Comparison of ENCODE assay signal across 9 cellular contexts in the genomic region with DNA sequence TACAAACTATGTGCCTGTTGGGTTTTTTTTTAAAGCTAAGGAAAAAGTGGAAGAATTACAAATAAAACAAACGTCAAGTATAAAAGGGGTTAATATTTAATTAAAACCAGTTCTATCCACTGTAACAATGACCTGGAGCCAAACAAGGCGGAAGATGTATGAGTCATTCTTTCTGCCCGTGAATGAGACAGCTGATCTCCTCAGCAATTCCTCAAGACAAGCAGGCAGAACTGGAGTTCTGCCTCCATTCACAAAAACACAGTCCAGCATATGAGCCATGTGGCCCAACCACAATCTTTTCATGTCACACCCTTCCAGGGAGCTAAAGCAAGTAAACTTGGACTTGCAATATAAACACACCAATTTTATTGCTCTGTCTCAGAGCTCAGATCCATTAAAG. TPM values are rescaled to one million over a fixed set of nuclear protein-coding genes. Genes with fewer than 3 reads are reported as not detected.
DNase-seq lines count a peak whose midpoint lies in the region; ATAC-seq and TF ChIP-seq lines count a peak whose summit lies in the region.
"Had no signal": no experiment of that assay in that cellular context is flagged by ENCODE, and none has a peak within 500 bp of the region (broad histone marks: within the 10 kb centered on the region; RNA-seq: fewer than 3 reads in every experiment).

No MANE protein-coding gene starts in this region.

- TF ChIP-seq POLR2A in gastroesophageal sphincter (IDR thresholded peaks at IDR 0.05) (no peak), GM18505 (IDR thresholded peaks at IDR 0.05; ENCODE audit: borderline replicate concordance, extremely low read depth, insufficient read depth, insufficient read length) (no peak)

- no peaks in the 10 kb centered on the region for H3K27me3 Mint-ChIP-seq in H9 (ENCODE audit: low read depth)
- H3K27me3 Mint-ChIP-seq in activated naive CD8-positive, alpha-beta T cell treated with anti-CD3 and anti-CD28 coated beads for 36 hours: peaks cover 18% of the 10 kb centered on the region

- H2AFZ ChIP-seq in H9 (ENCODE audit: low read length): no peak overlapping the region
- no peak overlapping the region for H2AFZ ChIP-seq in OCI-LY7 (ENCODE audit: low read length)

- no peak overlapping the region for H2BK20ac ChIP-seq in H9 (ENCODE audit: low read depth, low read length, poor library complexity, severe bottlenecking)

- peaks cover 3% of the 10 kb centered on the region for H4K20me1 ChIP-seq in H9 (ENCODE audit: control insufficient read depth, insufficient read depth, insufficient read length)
- H4K20me1 ChIP-seq in OCI-LY7 (ENCODE audit: insufficient read depth, low read length): no peaks in the 10 kb centered on the region

- no peak overlapping the region for H3K14ac ChIP-seq in H9 (ENCODE audit: insufficient read depth, low read length)

- no peaks in the 10 kb centered on the region for H3K79me1 ChIP-seq in H9 (ENCODE audit: insufficient read depth, low read depth, low read length, poor library complexity, severe bottlenecking)

- no peaks in the 10 kb centered on the region for H3K9me2 ChIP-seq in OCI-LY7 (ENCODE audit: insufficient read depth, low read length)

- H2BK5ac ChIP-seq in H9 (ENCODE audit: insufficient read length, low read length): no peak overlapping the region

- H4K91ac ChIP-seq in H9 (ENCODE audit: insufficient read length, low read depth, low read length): no peak overlapping the region

- H3T11ph ChIP-seq in H9 (ENCODE audit: low read length): no peak overlapping the region

- H3K4me1 ChIP-seq in H9 (ENCODE audit: insufficient read depth, low read length) (peaks cover 2% of the 10 kb centered on the region), gastroesophageal sphincter (peaks cover 0 to 29% (median 0%) of the 10 kb centered on the region in 3 donors), OCI-LY7 (ENCODE audit: insufficient read depth, low read length, poor library complexity, severe bottlenecking) (no peaks in the 10 kb centered on the region)

- peak overlapping the region; percentile 81 to 95 (median 92) for H3K27ac Mint-ChIP-seq in H9
- H3K27ac Mint-ChIP-seq in activated naive CD8-positive, alpha-beta T cell treated with anti-CD3 and anti-CD28 coated beads for 36 hours: no peak overlapping the region

- H4K8ac ChIP-seq in H9 (replicated peaks; ENCODE audit: insufficient read length, low read depth, low read length): no peak overlapping the region

- H3K4me3 Mint-ChIP-seq in H9: peak overlapping the region in 1 of 2 experiments; percentile 65; a peak in 3 of 5 replicates
- H3K4me3 Mint-ChIP-seq in activated naive CD8-positive, alpha-beta T cell treated with anti-CD3 and anti-CD28 coated beads for 36 hours: no peak overlapping the region

- intact Hi-C loops in sciatic nerve (cut with DNase I): no loop called here
- intact Hi-C loops in OCI-LY7 (cut with micrococcal nuclease; ENCODE audit: unreplicated experiment): no loop called here

- H3K4ac ChIP-seq in H9 (ENCODE audit: low read depth, low read length): no peak overlapping the region

- peaks cover 67 to 73% of the 10 kb centered on the region in 2 experiments for H3K4me1 Mint-ChIP-seq in H9
- H3K4me1 Mint-ChIP-seq in activated naive CD8-positive, alpha-beta T cell treated with anti-CD3 and anti-CD28 coated beads for 36 hours: peaks cover 2% of the 10 kb centered on the region

- POLR2A ChIA-PET in OCI-LY7 (lab: Charles Lee): interaction anchor here (0.6 kb wide), 1 partner anchor 28 kb away, joined by 5 read pairs; no protein-coding TSS in a partner anchor

- peak overlapping the region; percentile 22 for H3K4me2 ChIP-seq in H9 (ENCODE audit: insufficient read depth, insufficient read length, low read length)
- H3K4me2 ChIP-seq in OCI-LY7 (ENCODE audit: low read length): no peak overlapping the region

- H3K56ac ChIP-seq in H9 (ENCODE audit: insufficient read length, low read depth, low read length): no peak overlapping the region

- H3K79me2 ChIP-seq in H9 (ENCODE audit: insufficient read depth, low read length): peaks cover 3% of the 10 kb centered on the region; the same call in 1 of the 2 replicates
- H3K79me2 ChIP-seq in OCI-LY7 (ENCODE audit: insufficient read depth, low read depth, low read length): no peaks in the 10 kb centered on the region

- no peaks in the 10 kb centered on the region for H3K9me3 ChIP-seq in H9 (ENCODE audit: control insufficient read depth, low read depth, low read length)
- H3K9me3 ChIP-seq in gastroesophageal sphincter: no peaks in the 10 kb centered on the region
- no peaks in the 10 kb centered on the region for H3K9me3 ChIP-seq in OCI-LY7 (ENCODE audit: low read length)

- H3K18ac ChIP-seq in H9 (ENCODE audit: insufficient read length, low read depth, low read length): no peak overlapping the region

- H3K27me3 ChIP-seq in H9 (ENCODE audit: insufficient read depth, low read length) (no peaks in the 10 kb centered on the region), gastroesophageal sphincter (no peaks in the 10 kb centered on the region)

- H3K36me3 Mint-ChIP-seq in H9 (ENCODE audit: insufficient read depth in 1 of 3, low read depth in 3 of 3): peaks cover 13 to 18% (median 14%) of the 10 kb centered on the region in 3 experiments; a peak in 6 of 7 replicates
- H3K36me3 Mint-ChIP-seq in activated naive CD8-positive, alpha-beta T cell treated with anti-CD3 and anti-CD28 coated beads for 36 hours: no peaks in the 10 kb centered on the region

- ATAC-seq in gastroesophageal sphincter (peak; percentile 93), sciatic nerve (peak; percentile 98), GM18505 (IDR thresholded peaks at IDR 0.05; ENCODE audit: unreplicated experiment) (no peak)

- H2AK5ac ChIP-seq in H9 (ENCODE audit: insufficient read length, low read length): no peak overlapping the region

- H3K4me3 ChIP-seq in gastroesophageal sphincter: no peak overlapping the region
- H3K4me3 ChIP-seq in OCI-LY7 (ENCODE audit: low read depth, low read length, poor library complexity, severe bottlenecking): no peak overlapping the region
- H3K4me3 ChIP-seq: skin epidermis had no signal

- no peaks in the 10 kb centered on the region for H3K23me2 ChIP-seq in H9 (ENCODE audit: insufficient read length, low read depth, low read length, poor library complexity, severe bottlenecking)

- TF ChIP-seq EP300 in gastroesophageal sphincter (IDR thresholded peaks at IDR 0.05): no peak

- no CpG with 5 or more reads among the region's 3 CpGs for WGBS in H9 (ENCODE audit: extremely low coverage, insufficient read length, low lambda C conversion rate)
- WGBS in gastroesophageal sphincter (ENCODE audit: low coverage in 1 of 2), 2 donors: 0 to 13% methylated on average over 3 of the region's 3 CpGs

- TF ChIP-seq CTCF in H9 (conservative IDR thresholded peaks at IDR 0.05): no peak
- TF ChIP-seq CTCF in gastroesophageal sphincter (IDR thresholded peaks at IDR 0.05): no peak
- TF ChIP-seq CTCF in OCI-LY7 (conservative IDR thresholded peaks at IDR 0.05; ENCODE audit: low read length): no peak

- H3K27ac ChIP-seq in H9 (ENCODE audit: insufficient read length, low read depth, low read length) (peak overlapping the region; percentile 61), gastroesophageal sphincter (peak overlapping the region in 1 of 4 donors; percentile 27), OCI-LY7 (ENCODE audit: low read depth, low read length, poor library complexity, severe bottlenecking) (no peak overlapping the region)

- H3K9ac ChIP-seq in H9 (ENCODE audit: extremely low read depth, insufficient read length, low read length): no peak overlapping the region

- H3K36me3 ChIP-seq in gastroesophageal sphincter: no peaks in the 10 kb centered on the region
- H3K36me3 ChIP-seq in OCI-LY7 (ENCODE audit: insufficient read depth, low read length): no peaks in the 10 kb centered on the region

- H2BK120ac ChIP-seq in H9 (ENCODE audit: low read depth, low read length, poor library complexity, severe bottlenecking): no peak overlapping the region

- CTCF ChIA-PET in OCI-LY7 (lab: Charles Lee; ENCODE audit: unreplicated experiment): no interaction called here

- H2BK12ac ChIP-seq in H9 (ENCODE audit: insufficient read length, low read depth, low read length): no peak overlapping the region

- H2BK15ac ChIP-seq in H9 (ENCODE audit: low read depth, low read length): no peak overlapping the region

- no peak overlapping the region for H3K23ac ChIP-seq in H9 (ENCODE audit: insufficient read length, low read depth, low read length)

- no TSS peak for BruUV-seq in OCI-LY7 (replicated peaks; lab: Mats Ljungman, UMichigan)

- no peaks in the 10 kb centered on the region for H3K9me3 Mint-ChIP-seq in H9
- no peaks in the 10 kb centered on the region for H3K9me3 Mint-ChIP-seq in activated naive CD8-positive, alpha-beta T cell treated with anti-CD3 and anti-CD28 coated beads for 36 hours

- DNase-seq in H9 (no peak), SW 1271 (lab: John Stamatoyannopoulos, UW) (peak; percentile 79 to 91), sciatic nerve (ENCODE audit: low spot score) (no peak), OCI-LY7 (ENCODE audit: low spot score) (no peak), NCI-H748 (lab: John Stamatoyannopoulos, UW; ENCODE audit: unreplicated experiment) (no peak)
- DNase-seq in activated naive CD8-positive, alpha-beta T cell treated with anti-CD3 and anti-CD28 coated beads for 36 hours: no peak

- H4K5ac ChIP-seq in H9 (ENCODE audit: insufficient read length, low read depth, low read length): no peak overlapping the region

RNA-seq across cellular contexts. Expression of a gene that starts 8.4 kb away (rescaled TPM):
- total RNA-seq in H9 (2021) (68.5 and 71.8 TPM in 2 replicates), gastroesophageal sphincter (10 to 100 TPM in 2 of 4 donors, 1 to 10 TPM in 2; 4.2 to 11.5 (median 7.3) TPM), sciatic nerve (45.3 TPM), OCI-LY7 (2022) (not detected in 2 replicates)
- total RNA-seq in OCI-LY7 (2014; rRNA removed; shearing (Covaris generic)): not detected in 2 replicates
- total RNA-seq in activated naive CD8-positive, alpha-beta T cell treated with anti-CD3 and anti-CD28 coated beads for 36 hours: under 1 TPM in 1 of 2 experiments, not detected in 1; 0.10 TPM

Comparison
In these comparisons a context has a peak if more than half of its experiments do, and no peak if none do; other contexts are left out.
1. DNase-seq: peak in SW 1271 (2 of 2); none in H9 (single experiment), sciatic nerve (single experiment), OCI-LY7 (single experiment), NCI-H748 (single experiment) and activated naive CD8-positive, alpha-beta T cell treated with anti-CD3 and anti-CD28 coated beads for 36 hours (single experiment).
2. RNA of a gene that starts 8.4 kb away (total RNA-seq): 68.5 to 71.8 TPM in H9, 45.3 TPM in sciatic nerve (single experiment) and 4.2 to 11.5 TPM in gastroesophageal sphincter; 0.10 TPM in activated naive CD8-positive, alpha-beta T cell treated with anti-CD3 and anti-CD28 coated beads for 36 hours and not detected in OCI-LY7; every median in the first group is over 4 times any median in the second.